Comparison of ENCODE assay signal across 23 cellular contexts in the genomic region with DNA sequence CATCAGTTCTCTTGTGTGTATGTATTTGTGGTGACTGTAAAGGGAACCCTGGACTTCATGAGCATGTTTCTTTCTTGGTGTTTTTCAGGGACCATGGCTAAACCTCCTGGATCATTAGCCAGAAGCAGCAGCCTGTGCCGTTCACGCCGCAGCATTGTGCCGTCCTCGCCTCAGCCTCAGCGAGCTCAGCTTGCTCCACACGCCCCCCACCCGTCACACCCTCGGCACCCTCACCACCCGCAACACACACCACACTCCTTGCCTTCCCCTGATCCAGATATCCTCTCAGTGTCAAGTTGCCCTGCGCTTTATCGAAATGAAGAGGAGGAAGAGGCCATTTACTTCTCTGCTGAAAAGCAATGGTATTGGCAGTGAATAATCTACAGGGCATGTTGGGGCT.
DNase-seq lines count a peak whose midpoint lies in the region; ATAC-seq, FAIRE-seq and TF ChIP-seq lines count a peak whose summit lies in the region.
"Had no signal": no experiment of that assay in that cellular context is flagged by ENCODE, and none has a peak within 500 bp of the region (broad histone marks: within the 10 kb centered on the region; RNA-seq: fewer than 3 reads in every experiment).

No MANE protein-coding gene starts in this region.

- no peak overlapping the region for H2BK12ac ChIP-seq in H9 (ENCODE audit: insufficient read length, low read depth, low read length)

- CTCF ChIA-PET in IMR-90 (lab: Yijun Ruan, JAX) (no interaction called here), HepG2 (lab: Yijun Ruan, JAX; ENCODE audit: low intra/inter-chr PET ratio, low total read pairs) (no interaction called here)

- dilution Hi-C loops in IMR-90 (cut with HindIII; ENCODE audit: low sequenced_read_pairs, unreplicated experiment): no loop called here

- H3K23me2 ChIP-seq in H9 (ENCODE audit: insufficient read length, low read depth, low read length, poor library complexity, severe bottlenecking): no peaks in the 10 kb centered on the region

- no peak overlapping the region for H2BK15ac ChIP-seq in H9 (ENCODE audit: low read depth, low read length)
- H2BK15ac ChIP-seq in IMR-90 (ENCODE audit: low read depth, low read length): no peak overlapping the region
- H2BK15ac ChIP-seq in mesendoderm (replicated peaks; ENCODE audit: low read depth): no peak overlapping the region

- no peak for TF ChIP-seq RAD21 in IMR-90 (IDR thresholded peaks at IDR 0.05; ENCODE audit: low read length)
- TF ChIP-seq RAD21 in HepG2 (CRISPR knock-in tag; IDR thresholded peaks at IDR 0.05): no peak

- H3K27ac ChIP-seq in H9 (ENCODE audit: insufficient read length, low read depth, low read length): no peak overlapping the region
- no peak overlapping the region for H3K27ac ChIP-seq in IMR-90 (ENCODE audit: insufficient read depth, low read length)
- H3K27ac ChIP-seq in mesendoderm (ENCODE audit: low read depth, low read length): no peak overlapping the region
- H3K27ac ChIP-seq in HepG2 (ENCODE audit: extremely low read length, insufficient read depth, low read length): no peak overlapping the region
- H3K27ac ChIP-seq: BLaER1 treated with 17β-estradiol and CSF1 and Interleukin-3, amounts not matched to agents 10 nM and 100 nM; KMS-11; PC-9 had no signal

- H3K4me1 Mint-ChIP-seq in H9: peaks cover 10 to 11% of the 10 kb centered on the region in 2 experiments
- H3K4me1 Mint-ChIP-seq in activated naive CD8-positive, alpha-beta T cell treated with anti-CD3 and anti-CD28 coated beads, Interleukin-2, amount 50 U/mL, for 24 hours: peaks cover 24% of the 10 kb centered on the region

- H3K9ac ChIP-seq in H9 (ENCODE audit: extremely low read depth, insufficient read length, low read length): no peak overlapping the region
- no peak overlapping the region for H3K9ac ChIP-seq in IMR-90 (ENCODE audit: low read depth, low read length)
- H3K9ac ChIP-seq in mesendoderm (ENCODE audit: low read length): no peak overlapping the region
- H3K9ac ChIP-seq in HepG2 (ENCODE audit: insufficient read depth, low read depth, low read length): no peak overlapping the region
- H3K9ac ChIP-seq: BLaER1 treated with 17β-estradiol and CSF1 and Interleukin-3, amounts not matched to agents 10 nM and 100 nM; KMS-11 had no signal

- TF ChIP-seq CTCF in H9 (conservative IDR thresholded peaks at IDR 0.05): no peak
- no peak for TF ChIP-seq CTCF in IMR-90 (conservative IDR thresholded peaks at IDR 0.05; ENCODE audit: low read depth, low read length)
- no peak for TF ChIP-seq CTCF in HepG2 (CRISPR knock-in tag; IDR thresholded peaks at IDR 0.05)

- H2AK5ac ChIP-seq in H9 (ENCODE audit: insufficient read length, low read length) (no peak overlapping the region), IMR-90 (ENCODE audit: low read depth, low read length) (no peak overlapping the region), mesendoderm (ENCODE audit: low read length) (no peak overlapping the region)

- FAIRE-seq in frontal cortex (lab: Jason Lieb, UNC): no peak
- FAIRE-seq in HepG2 (lab: Jason Lieb, UNC): no peak
- FAIRE-seq: H54 had no signal

- in situ Hi-C loops in IMR-90 (cut with MboI; ENCODE audit: low sequenced_read_pairs) (loop anchor here (25.0 kb wide), 5 partner anchors 280 to 1030 kb away; no protein-coding TSS in a partner anchor), HepG2 (cut with HindIII; ENCODE audit: extremely low pct_ligation_motif_present, low pct_unique_long_range_greater_than_20kb) (loop anchor here (10.0 to 25.0 kb wide), 2 partner anchors 230 to 543 kb away; no protein-coding TSS in a partner anchor)

- H3K56ac ChIP-seq in H9 (ENCODE audit: insufficient read length, low read depth, low read length) (no peak overlapping the region), IMR-90 (ENCODE audit: extremely low read depth, insufficient read depth, low read length) (no peak overlapping the region), mesendoderm (ENCODE audit: low read length) (peak overlapping the region; percentile 19)

- ATAC-seq in IMR-90 (ENCODE audit: low read depth) (no peak), HG03432 (IDR thresholded peaks at IDR 0.05; ENCODE audit: unreplicated experiment) (no peak), HepG2 (no peak)
- no peak for ATAC-seq in activated naive CD8-positive, alpha-beta T cell treated with anti-CD3 and anti-CD28 coated beads, Interleukin-2, amount 50 U/mL, for 24 hours

- H3T11ph ChIP-seq in H9 (ENCODE audit: low read length): no peak overlapping the region

- H3K79me2 ChIP-seq in H9 (ENCODE audit: insufficient read depth, low read length) (no peaks in the 10 kb centered on the region), mesendoderm (ENCODE audit: control insufficient read depth, insufficient read depth, low read length) (no peaks in the 10 kb centered on the region), HepG2 (ENCODE audit: insufficient read depth, low read length) (no peaks in the 10 kb centered on the region)

- H4K5ac ChIP-seq in H9 (ENCODE audit: insufficient read length, low read depth, low read length) (no peak overlapping the region), IMR-90 (ENCODE audit: low read depth, low read length) (no peak overlapping the region), mesendoderm (ENCODE audit: low read length) (no peak overlapping the region)

- H4K91ac ChIP-seq in H9 (ENCODE audit: insufficient read length, low read depth, low read length) (no peak overlapping the region), IMR-90 (ENCODE audit: insufficient read depth, low read depth, low read length) (no peak overlapping the region)

- H4K8ac ChIP-seq in H9 (replicated peaks; ENCODE audit: insufficient read length, low read depth, low read length) (no peak overlapping the region), IMR-90 (ENCODE audit: low read depth in 2 of 2, low read length in 2 of 2) (no peak overlapping the region), mesendoderm (ENCODE audit: low read depth, low read length) (no peak overlapping the region)

- peaks cover 0 to 11% (median 4%) of the 10 kb centered on the region in 3 experiments; a peak in 5 of 7 replicates for H3K36me3 Mint-ChIP-seq in H9 (ENCODE audit: insufficient read depth in 1 of 3, low read depth in 3 of 3)
- peaks cover 36% of the 10 kb centered on the region for H3K36me3 Mint-ChIP-seq in activated naive CD8-positive, alpha-beta T cell treated with anti-CD3 and anti-CD28 coated beads, Interleukin-2, amount 50 U/mL, for 24 hours (ENCODE audit: low read depth)

- H3K4me2 ChIP-seq in H9 (ENCODE audit: insufficient read depth, insufficient read length, low read length) (no peak overlapping the region), IMR-90 (ENCODE audit: low read depth, low read length) (no peak overlapping the region), mesendoderm (ENCODE audit: low read length) (no peak overlapping the region), HepG2 (ENCODE audit: low read depth, low read length) (no peak overlapping the region)
- H3K4me2 ChIP-seq: BLaER1 treated with 17β-estradiol and CSF1 and Interleukin-3, amounts not matched to agents 10 nM and 100 nM; KMS-11; PC-9 had no signal

- H3K27me3 ChIP-seq in H9 (ENCODE audit: insufficient read depth, low read length) (no peaks in the 10 kb centered on the region), IMR-90 (ENCODE audit: control insufficient read depth, insufficient read depth, low read length) (no peaks in the 10 kb centered on the region), mesendoderm (ENCODE audit: insufficient read depth, low read length, poor library complexity) (no peaks in the 10 kb centered on the region), HepG2 (ENCODE audit: control insufficient read depth in 1 of 2, insufficient read depth in 2 of 2, low read length in 2 of 2) (no peaks in the 10 kb centered on the region)
- H3K27me3 ChIP-seq: BLaER1 treated with 17β-estradiol and CSF1 and Interleukin-3, amounts not matched to agents 10 nM and 100 nM had no signal

- no peak overlapping the region for H3K4me3 ChIP-seq in IMR-90 (ENCODE audit: insufficient read depth, low read depth, low read length)
- H3K4me3 ChIP-seq in mesendoderm (ENCODE audit: low read length): no peak overlapping the region
- no peak overlapping the region for H3K4me3 ChIP-seq in HepG2 (replicated peaks in 1 of 3; ENCODE audit: insufficient read depth in 1 of 3, low read depth in 2 of 3, low read length in 3 of 3)
- H3K4me3 ChIP-seq: BLaER1 treated with 17β-estradiol and CSF1 and Interleukin-3, amounts not matched to agents 10 nM and 100 nM; PC-9 had no signal

- no TSS peak for BruUV-seq in IMR-90 (replicated peaks; lab: Mats Ljungman, UMichigan)
- no TSS peak for BruUV-seq in HepG2 (replicated peaks; lab: Mats Ljungman, UMichigan)

- DNase-seq in H9: no peak
- no peak for DNase-seq in IMR-90
- no peak for DNase-seq in activated naive CD8-positive, alpha-beta T cell treated with anti-CD3 and anti-CD28 coated beads, Interleukin-2, amount 50 U/mL, for 24 hours
- DNase-seq in mesendoderm: no peak
- no peak for DNase-seq in frontal cortex (ENCODE audit: low spot score in 2 of 2)
- no peak for DNase-seq in HepG2 (ENCODE audit: low spot score)
- DNase-seq: Caco-2; CD4-positive, alpha-beta memory T cell; DMS 273 treated with DMSO at 0.1 percent for 48 hours; DMS79 treated with DMSO at 0.1 percent for 48 hours; MV-4-11; NCI-H1105 treated with DMSO at 0.1 percent for 48 hours; NCI-H2029 treated with DMSO at 0.1 percent for 48 hours; NCI-H226; NCI-H510A treated with DMSO at 0.1 percent for 48 hours; NCI-H748 treated with DMSO at 0.1 percent for 48 hours; PC-9; RPMI8226; SHP77 had no signal

- H3K4me1 ChIP-seq in H9 (ENCODE audit: insufficient read depth, low read length) (peaks cover 2% of the 10 kb centered on the region; the same call in 1 of the 2 replicates), IMR-90 (ENCODE audit: control insufficient read depth, insufficient read depth, low read length) (no peaks in the 10 kb centered on the region), mesendoderm (ENCODE audit: control insufficient read depth, low read depth, low read length) (peaks cover 3% of the 10 kb centered on the region), HepG2 (ENCODE audit: insufficient read depth, low read length) (no peaks in the 10 kb centered on the region)
- H3K4me1 ChIP-seq: Caco-2 had no signal

- H3K23ac ChIP-seq in H9 (ENCODE audit: insufficient read length, low read depth, low read length) (no peak overlapping the region), IMR-90 (ENCODE audit: low read depth, low read length) (no peak overlapping the region), mesendoderm (ENCODE audit: low read length) (peak overlapping the region; percentile 60)

- H3K9me3 ChIP-seq in H9 (ENCODE audit: control insufficient read depth, low read depth, low read length) (no peaks in the 10 kb centered on the region), IMR-90 (ENCODE audit: control insufficient read depth, insufficient read depth, low read length) (no peaks in the 10 kb centered on the region), HepG2 (ENCODE audit: low read length) (no peaks in the 10 kb centered on the region)
- H3K9me3 ChIP-seq: Caco-2 had no signal

- peak overlapping the region in 2 of 3 experiments; percentile 32 to 82; a peak in 3 of 7 replicates for H3K27ac Mint-ChIP-seq in H9
- H3K27ac Mint-ChIP-seq in activated naive CD8-positive, alpha-beta T cell treated with anti-CD3 and anti-CD28 coated beads, Interleukin-2, amount 50 U/mL, for 24 hours: peak overlapping the region; percentile 31

- no peaks in the 10 kb centered on the region for H4K20me1 ChIP-seq in H9 (ENCODE audit: control insufficient read depth, insufficient read depth, insufficient read length)
- no peaks in the 10 kb centered on the region for H4K20me1 ChIP-seq in IMR-90 (ENCODE audit: insufficient read depth, low read length)
- H4K20me1 ChIP-seq in HepG2 (ENCODE audit: insufficient read depth, low read length): no peaks in the 10 kb centered on the region
- H4K20me1 ChIP-seq: BLaER1 treated with 17β-estradiol and CSF1 and Interleukin-3, amounts not matched to agents 10 nM and 100 nM had no signal

- H2AFZ ChIP-seq in H9 (ENCODE audit: low read length): no peak overlapping the region
- H2AFZ ChIP-seq in IMR-90 (replicated peaks; ENCODE audit: low read length, poor library complexity): peak overlapping the region; percentile 26
- H2AFZ ChIP-seq in HepG2 (ENCODE audit: low read length): no peak overlapping the region
- H2AFZ ChIP-seq: PC-9 had no signal

- H2BK120ac ChIP-seq in H9 (ENCODE audit: low read depth, low read length, poor library complexity, severe bottlenecking) (no peak overlapping the region), IMR-90 (ENCODE audit: low read depth, low read length) (no peak overlapping the region), mesendoderm (ENCODE audit: low read depth, low read length) (no peak overlapping the region)

- peaks cover 10% of the 10 kb centered on the region for H3K36me3 ChIP-seq in IMR-90 (ENCODE audit: control insufficient read depth, insufficient read depth, low read length)
- H3K36me3 ChIP-seq in mesendoderm (ENCODE audit: control insufficient read depth, insufficient read depth, low read length): no peaks in the 10 kb centered on the region
- H3K36me3 ChIP-seq in HepG2 (replicated peaks in 1 of 2; ENCODE audit: control insufficient read depth in 1 of 2, insufficient read depth in 2 of 2, low read length in 2 of 2): peaks cover 0 to 3% of the 10 kb centered on the region in 2 experiments; a peak in 1 of 5 replicates

- TF ChIP-seq POLR2A in IMR-90 (IDR thresholded peaks at IDR 0.05; ENCODE audit: low read depth, low read length) (no peak), HepG2 (IDR thresholded peaks at IDR 0.05; ENCODE audit: insufficient read depth in 1 of 2, low read depth in 2 of 2, low read length in 2 of 2) (no peak)

- H3K14ac ChIP-seq in H9 (ENCODE audit: insufficient read depth, low read length) (no peak overlapping the region), IMR-90 (replicated peaks; ENCODE audit: low read depth, low read length) (no peak overlapping the region)

- H3K79me1 ChIP-seq in H9 (ENCODE audit: insufficient read depth, low read depth, low read length, poor library complexity, severe bottlenecking): no peaks in the 10 kb centered on the region
- no peaks in the 10 kb centered on the region; a peak in 1 of 4 replicates for H3K79me1 ChIP-seq in IMR-90 (ENCODE audit: low read depth in 1 of 2, low read length in 2 of 2)
- no peaks in the 10 kb centered on the region for H3K79me1 ChIP-seq in mesendoderm (ENCODE audit: low read length)

- H2BK5ac ChIP-seq in H9 (ENCODE audit: insufficient read length, low read length) (no peak overlapping the region), IMR-90 (ENCODE audit: low read depth, low read length, poor library complexity, severe bottlenecking) (no peak overlapping the region), mesendoderm (ENCODE audit: low read length) (peak overlapping the region; percentile 9)

- H3K9me1 ChIP-seq in IMR-90 (ENCODE audit: insufficient read depth, low read length): peaks cover 4% of the 10 kb centered on the region; the same call in 1 of the 2 replicates

- H3K18ac ChIP-seq in H9 (ENCODE audit: insufficient read length, low read depth, low read length): no peak overlapping the region
- no peak overlapping the region for H3K18ac ChIP-seq in IMR-90 (ENCODE audit: low read depth, low read length)
- H3K18ac ChIP-seq in mesendoderm (ENCODE audit: low read length): no peak overlapping the region

- no peak overlapping the region for H2BK20ac ChIP-seq in H9 (ENCODE audit: low read depth, low read length, poor library complexity, severe bottlenecking)
- no peak overlapping the region for H2BK20ac ChIP-seq in IMR-90 (ENCODE audit: low read depth, low read length)

- no peak overlapping the region for H2AK9ac ChIP-seq in IMR-90 (replicated peaks; ENCODE audit: low read depth, low read length, poor library complexity)

- POLR2A ChIA-PET in IMR-90 (lab: Charles Lee; ENCODE audit: unreplicated experiment): no interaction called here
- POLR2A ChIA-PET in HepG2 (lab: Yijun Ruan, JAX): no interaction called here

- H3K4ac ChIP-seq in H9 (ENCODE audit: low read depth, low read length): no peak overlapping the region
- no peak overlapping the region for H3K4ac ChIP-seq in IMR-90 (ENCODE audit: low read depth, low read length)
- no peak overlapping the region for H3K4ac ChIP-seq in mesendoderm (ENCODE audit: low read depth, low read length)

- H3K9me3 Mint-ChIP-seq in H9: no peaks in the 10 kb centered on the region
- H3K9me3 Mint-ChIP-seq in activated naive CD8-positive, alpha-beta T cell treated with anti-CD3 and anti-CD28 coated beads, Interleukin-2, amount 50 U/mL, for 24 hours: no peaks in the 10 kb centered on the region

- no peak for TF ChIP-seq EP300 in HepG2 (IDR thresholded peaks at IDR 0.05; ENCODE audit: low read depth in 2 of 2, low read length in 2 of 2)
- no peak for TF ChIP-seq EP300 in HepG2 (CRISPR knock-in tag; IDR thresholded peaks at IDR 0.05; ENCODE audit: borderline replicate concordance)

- no CpG with 5 or more reads among the region's 12 CpGs for WGBS in H9 (ENCODE audit: extremely low coverage, insufficient read length, low lambda C conversion rate)
- WGBS in IMR-90 (ENCODE audit: extremely low coverage in 2 of 2, insufficient read length in 1 of 2), 2 experiments: 97% methylated on average over 7 of the region's 12 CpGs; no CpG with 5 or more reads in 1 of the 2 experiments
- WGBS in mesendoderm (ENCODE audit: extremely low coverage, insufficient coverage, low lambda C conversion rate): no CpG with 5 or more reads among the region's 12 CpGs
- WGBS in HepG2 (ENCODE audit: low lambda C conversion rate): 98% methylated on average over 12 of the region's 12 CpGs

- intact Hi-C loops in IMR-90 (cut with micrococcal nuclease): no loop called here
- intact Hi-C loops in HepG2 (cut with micrococcal nuclease; ENCODE audit: unreplicated experiment): loop anchor here (10.0 kb wide), 1 partner anchor 293 kb away; no protein-coding TSS in a partner anchor

- H3K27me3 Mint-ChIP-seq in H9 (ENCODE audit: low read depth): no peaks in the 10 kb centered on the region
- no peaks in the 10 kb centered on the region for H3K27me3 Mint-ChIP-seq in activated naive CD8-positive, alpha-beta T cell treated with anti-CD3 and anti-CD28 coated beads, Interleukin-2, amount 50 U/mL, for 24 hours
- H3K27me3 Mint-ChIP-seq: CD4-positive, alpha-beta memory T cell had no signal

- no peak overlapping the region for H3K4me3 Mint-ChIP-seq in H9
- H3K4me3 Mint-ChIP-seq in activated naive CD8-positive, alpha-beta T cell treated with anti-CD3 and anti-CD28 coated beads, Interleukin-2, amount 50 U/mL, for 24 hours: no peak overlapping the region
